Comparison of ENCODE assay signal across 25 cellular contexts in genomic region chr11:65537296-65537597, GRCh38. TPM values are rescaled to one million over a fixed set of nuclear protein-coding genes. Genes with fewer than 3 reads are reported as not detected.
DNase-seq lines count a peak whose midpoint lies in the region; ATAC-seq, FAIRE-seq and TF ChIP-seq lines count a peak whose summit lies in the region.
"Had no signal": no experiment of that assay in that cellular context is flagged by ENCODE, and none has a peak within 500 bp of the region (broad histone marks: within the 10 kb centered on the region; RNA-seq: fewer than 3 reads in every experiment).

No MANE protein-coding gene starts in this region.

- no peak for ATAC-seq in CD4-positive, CD25-positive, alpha-beta regulatory T cell (ENCODE audit: low read depth in 2 of 2)
- no peak for ATAC-seq in IMR-90 (ENCODE audit: low read depth)
- no peak for ATAC-seq in stimulated activated memory B cell treated with anti-CD40 and anti-IgM and Interleukin-4, amounts not matched to agents 10 μg/mL and 1 μg/mL and 100 μg/mL, for 72 hours
- no peak for ATAC-seq in HG02840 (IDR thresholded peaks at IDR 0.05; ENCODE audit: low FRiP score, unreplicated experiment)
- no peak for ATAC-seq in HG02623 (IDR thresholded peaks at IDR 0.05; ENCODE audit: unreplicated experiment)
- ATAC-seq: body of pancreas, left lobe of liver, upper lobe of right lung had no signal

- DNase-seq in CD4-positive, CD25-positive, alpha-beta regulatory T cell = no peak
- no peak for DNase-seq in IMR-90
- DNase-seq in H1 (ENCODE audit: low read depth in 1 of 2, low spot score in 2 of 2) = no peak
- no peak for DNase-seq in cardiac septum (ENCODE audit: low spot score)
- DNase-seq: activated naive CD4-positive, alpha-beta T cell; activated T-cell treated with anti-CD3 and anti-CD28 coated beads, Interleukin-2, amount 50 U/mL, for 1 hour; body of pancreas; DMS53; GOT3; KG1; MG63; NCI-H1417 treated with DMSO at 0.1 percent for 48 hours; NCI-H2081; NCI-H226; nucleus accumbens; small intestine; stimulated activated CD4-positive, alpha-beta T cell treated with anti-CD3 and anti-CD28 coated beads, Interleukin-1b, Interleukin-23, amount 100 ng/mL, for 48 hours; upper lobe of right lung had no signal

- TF ChIP-seq RAD21 in IMR-90 (IDR thresholded peaks at IDR 0.05; ENCODE audit: low read length) (no peak), H1 (IDR thresholded peaks at IDR 0.05 in 1 of 2, conservative IDR thresholded peaks at IDR 0.05 in 1 of 2; ENCODE audit: low read depth in 2 of 2, low read length in 2 of 2) (no peak)

- H4K20me1 ChIP-seq in IMR-90 (ENCODE audit: insufficient read depth, low read length) = peaks cover 20% of the 10 kb centered on the region
- peaks cover 3 to 19% of the 10 kb centered on the region in 2 experiments for H4K20me1 ChIP-seq in H1 (replicated peaks in 1 of 2; ENCODE audit: control insufficient read depth in 1 of 2, insufficient read depth in 2 of 2, low read length in 2 of 2)

- peak overlapping the region; percentile 72 for H2AK9ac ChIP-seq in IMR-90 (replicated peaks; ENCODE audit: low read depth, low read length, poor library complexity)

- in situ Hi-C loops in IMR-90 (cut with MboI; ENCODE audit: low sequenced_read_pairs) = no loop called here

- H3K79me1 ChIP-seq in IMR-90 (ENCODE audit: low read depth in 1 of 2, low read length in 2 of 2) (peaks cover 0 to 25% of the 10 kb centered on the region in 2 experiments), H1 (ENCODE audit: low read depth, low read length) (no peaks in the 10 kb centered on the region)

- H2BK20ac ChIP-seq in IMR-90 (ENCODE audit: low read depth, low read length) (no peak overlapping the region), H1 (ENCODE audit: low read length) (no peak overlapping the region)

- WGBS in IMR-90 (ENCODE audit: extremely low coverage in 2 of 2, insufficient read length in 1 of 2), 2 experiments = 100% methylated on average over 1 of the region's 2 CpGs; no CpG with 5 or more reads in 1 of the 2 experiments
- 79% methylated on average over 2 of the region's 2 CpGs; no CpG with 5 or more reads in 1 of the 2 experiments for WGBS in H1 (ENCODE audit: extremely low coverage in 1 of 2, insufficient coverage in 1 of 2, insufficient read length in 1 of 2, insufficient replicate concordance in 2 of 2, low coverage in 1 of 2, low lambda C conversion rate in 2 of 2, missing lambda C conversion rate in 1 of 2), 2 experiments

- H3K4me1 Mint-ChIP-seq in CD4-positive, CD25-positive, alpha-beta regulatory T cell = peaks cover 0 to 23% (median 8%) of the 10 kb centered on the region in 4 donors
- H3K4me1 Mint-ChIP-seq in stimulated activated memory B cell treated with anti-CD40 and anti-IgM and Interleukin-4, amounts not matched to agents 10 μg/mL and 1 μg/mL and 100 μg/mL, for 72 hours = peaks cover 27% of the 10 kb centered on the region

- peaks cover 22% of the 10 kb centered on the region for H3K36me3 ChIP-seq in CD4-positive, CD25-positive, alpha-beta regulatory T cell (ENCODE audit: control insufficient read depth, insufficient read depth, low read length)
- H3K36me3 ChIP-seq in IMR-90 (ENCODE audit: control insufficient read depth, insufficient read depth, low read length) = peaks cover 58% of the 10 kb centered on the region
- peaks cover 5 to 12% (median 7%) of the 10 kb centered on the region in 4 experiments for H3K36me3 ChIP-seq in H1 (ENCODE audit: control insufficient read depth in 2 of 4, insufficient read depth in 4 of 4, low read length in 3 of 4)

- H4K91ac ChIP-seq in IMR-90 (ENCODE audit: insufficient read depth, low read depth, low read length) = no peak overlapping the region
- no peak overlapping the region for H4K91ac ChIP-seq in H1 (replicated peaks; ENCODE audit: insufficient read length, low read length)

- no peak overlapping the region for H3K4me3 ChIP-seq in CD4-positive, CD25-positive, alpha-beta regulatory T cell (ENCODE audit: low read depth, low read length)
- H3K4me3 ChIP-seq in IMR-90 (ENCODE audit: insufficient read depth, low read depth, low read length) (no peak overlapping the region), H1 (ENCODE audit: extremely low read depth in 1 of 4, insufficient read depth in 2 of 4, low read depth in 3 of 4, low read length in 4 of 4) (no peak overlapping the region)
- H3K4me3 ChIP-seq: body of pancreas, MG63, SJCRH30, upper lobe of right lung had no signal

- no peak overlapping the region for H2BK120ac ChIP-seq in IMR-90 (ENCODE audit: low read depth, low read length)
- H2BK120ac ChIP-seq in H1 (replicated peaks; ENCODE audit: low read depth, low read length) = no peak overlapping the region

- H2BK12ac ChIP-seq in H1 (ENCODE audit: low read depth, low read length) = no peak overlapping the region

- H3K27ac ChIP-seq in CD4-positive, CD25-positive, alpha-beta regulatory T cell (ENCODE audit: insufficient read depth, low read length, poor library complexity, severe bottlenecking) = no peak overlapping the region
- H3K27ac ChIP-seq in IMR-90 (ENCODE audit: insufficient read depth, low read length) = no peak overlapping the region
- no peak overlapping the region for H3K27ac ChIP-seq in H1 (ENCODE audit: low read depth, low read length)
- H3K27ac ChIP-seq: SJCRH30, upper lobe of right lung had no signal

- peaks cover 15% of the 10 kb centered on the region for H3K23me2 ChIP-seq in H1 (ENCODE audit: low read depth, low read length)

- no peak overlapping the region for H3K27ac Mint-ChIP-seq in CD4-positive, CD25-positive, alpha-beta regulatory T cell
- H3K27ac Mint-ChIP-seq in stimulated activated memory B cell treated with anti-CD40 and anti-IgM and Interleukin-4, amounts not matched to agents 10 μg/mL and 1 μg/mL and 100 μg/mL, for 72 hours = peak overlapping the region; percentile 34

- H3K36me3 Mint-ChIP-seq in CD4-positive, CD25-positive, alpha-beta regulatory T cell = no peaks in the 10 kb centered on the region
- peaks cover 38% of the 10 kb centered on the region for H3K36me3 Mint-ChIP-seq in stimulated activated memory B cell treated with anti-CD40 and anti-IgM and Interleukin-4, amounts not matched to agents 10 μg/mL and 1 μg/mL and 100 μg/mL, for 72 hours

- H3K4me2 ChIP-seq in IMR-90 (ENCODE audit: low read depth, low read length) = no peak overlapping the region
- H3K4me2 ChIP-seq in H1 (ENCODE audit: insufficient read depth in 1 of 2, low read depth in 2 of 2, low read length in 2 of 2) = no peak overlapping the region

- H3K9ac ChIP-seq in IMR-90 (ENCODE audit: low read depth, low read length) (no peak overlapping the region), H1 (replicated peaks in 1 of 4; ENCODE audit: extremely low read depth in 1 of 4, low read depth in 3 of 4, low read length in 3 of 4) (no peak overlapping the region)

- H3K56ac ChIP-seq in IMR-90 (ENCODE audit: extremely low read depth, insufficient read depth, low read length) (no peak overlapping the region), H1 (replicated peaks; ENCODE audit: insufficient read length, low read depth, low read length) (no peak overlapping the region)

- no peak for TF ChIP-seq EP300 in H1 (IDR thresholded peaks at IDR 0.05; ENCODE audit: borderline replicate concordance in 1 of 2, low read depth in 2 of 2, low read length in 2 of 2)

- H3K27me3 Mint-ChIP-seq in CD4-positive, CD25-positive, alpha-beta regulatory T cell = no peaks in the 10 kb centered on the region
- H3K27me3 Mint-ChIP-seq in stimulated activated memory B cell treated with anti-CD40 and anti-IgM and Interleukin-4, amounts not matched to agents 10 μg/mL and 1 μg/mL and 100 μg/mL, for 72 hours = no peaks in the 10 kb centered on the region
- H3K27me3 Mint-ChIP-seq: memory B cell had no signal

- no TSS peak for BruUV-seq in IMR-90 (replicated peaks; lab: Mats Ljungman, UMichigan)

- H2AFZ ChIP-seq in IMR-90 (replicated peaks; ENCODE audit: low read length, poor library complexity) (peak overlapping the region; percentile 37), H1 (ENCODE audit: low read length) (no peak overlapping the region)

- H3K79me2 ChIP-seq in H1 (ENCODE audit: control insufficient read depth in 1 of 2, insufficient read depth in 2 of 2, low read length in 2 of 2) = no peaks in the 10 kb centered on the region

- no peak overlapping the region for H4K5ac ChIP-seq in IMR-90 (ENCODE audit: low read depth, low read length)
- no peak overlapping the region for H4K5ac ChIP-seq in H1 (ENCODE audit: insufficient read length, low read depth, low read length)

- H3K27me3 ChIP-seq in CD4-positive, CD25-positive, alpha-beta regulatory T cell (ENCODE audit: control insufficient read depth, insufficient read depth, low read length) = no peaks in the 10 kb centered on the region
- H3K27me3 ChIP-seq in IMR-90 (ENCODE audit: control insufficient read depth, insufficient read depth, low read length) (no peaks in the 10 kb centered on the region), H1 (replicated peaks in 1 of 4; ENCODE audit: control insufficient read depth in 3 of 4, extremely low read depth in 1 of 4, insufficient read depth in 3 of 4, low read length in 3 of 4) (peaks cover 0 to 24% (median 13%) of the 10 kb centered on the region in 4 experiments; a peak in 6 of 7 replicates)
- H3K27me3 ChIP-seq: body of pancreas, MG63, SJCRH30, upper lobe of right lung had no signal

- H3K23ac ChIP-seq in IMR-90 (ENCODE audit: low read depth, low read length) (no peak overlapping the region), H1 (ENCODE audit: insufficient read length) (no peak overlapping the region)

- POLR2A ChIA-PET in IMR-90 (lab: Charles Lee; ENCODE audit: unreplicated experiment) = no interaction called here
- POLR2A ChIA-PET in H1 (lab: Charles Lee; ENCODE audit: partially characterized antibody) = interaction anchor here (0.6 to 5.2 kb wide), 5 partner anchors 10 to 251 kb away, joined by 4 to 62 read pairs (median 10); partner anchors contain the start of genes FAM89B and SCYL1

- H3K4me3 Mint-ChIP-seq in CD4-positive, CD25-positive, alpha-beta regulatory T cell = peak overlapping the region in 3 of 4 donors; percentile 51 to 70 (median 69)
- no peak overlapping the region for H3K4me3 Mint-ChIP-seq in stimulated activated memory B cell treated with anti-CD40 and anti-IgM and Interleukin-4, amounts not matched to agents 10 μg/mL and 1 μg/mL and 100 μg/mL, for 72 hours

- intact Hi-C loops in IMR-90 (cut with micrococcal nuclease) (no loop called here), cardiac septum (cut with DNase I) (no loop called here)

- H2AK5ac ChIP-seq in IMR-90 (ENCODE audit: low read depth, low read length) (no peak overlapping the region), H1 (ENCODE audit: low read depth, low read length) (no peak overlapping the region)

- dilution Hi-C loops in IMR-90 (cut with HindIII; ENCODE audit: low sequenced_read_pairs, unreplicated experiment) = no loop called here

- no peaks in the 10 kb centered on the region for H3K9me3 Mint-ChIP-seq in CD4-positive, CD25-positive, alpha-beta regulatory T cell
- H3K9me3 Mint-ChIP-seq in stimulated activated memory B cell treated with anti-CD40 and anti-IgM and Interleukin-4, amounts not matched to agents 10 μg/mL and 1 μg/mL and 100 μg/mL, for 72 hours = no peaks in the 10 kb centered on the region
- H3K9me3 Mint-ChIP-seq: memory B cell had no signal

- H3K18ac ChIP-seq in IMR-90 (ENCODE audit: low read depth, low read length) (no peak overlapping the region), H1 (ENCODE audit: extremely low read depth, low read length) (no peak overlapping the region)

- peaks cover 8% of the 10 kb centered on the region; the same call in 1 of the 2 replicates for H3K9me1 ChIP-seq in IMR-90 (ENCODE audit: insufficient read depth, low read length)

- TF ChIP-seq CTCF in IMR-90 (conservative IDR thresholded peaks at IDR 0.05; ENCODE audit: low read depth, low read length) (no peak), H1 (IDR thresholded peaks at IDR 0.05; ENCODE audit: control extremely low read depth in 1 of 3, insufficient read depth in 1 of 3, low read depth in 1 of 3, low read length in 3 of 3) (no peak)

- H3K4ac ChIP-seq in IMR-90 (ENCODE audit: low read depth, low read length) (no peak overlapping the region), H1 (replicated peaks; ENCODE audit: insufficient read length, low read depth, low read length) (no peak overlapping the region)

- no peak for FAIRE-seq in H1 (lab: Jason Lieb, UNC)
- FAIRE-seq: RCC 7860, small intestine had no signal

- CTCF ChIA-PET in IMR-90 (lab: Yijun Ruan, JAX) = no interaction called here
- CTCF ChIA-PET in H1 (lab: Charles Lee; ENCODE audit: partially characterized antibody) = interaction anchor here (0.5 to 6.4 kb wide), 8 partner anchors 12 to 826 kb away, joined by 3 to 108 read pairs (median 4); partner anchors contain the start of gene SCYL1

- no peak overlapping the region for H2BK5ac ChIP-seq in IMR-90 (ENCODE audit: low read depth, low read length, poor library complexity, severe bottlenecking)
- no peak overlapping the region for H2BK5ac ChIP-seq in H1 (ENCODE audit: low read depth, low read length)

- no peak overlapping the region for H3K14ac ChIP-seq in IMR-90 (replicated peaks; ENCODE audit: low read depth, low read length)
- no peak overlapping the region for H3K14ac ChIP-seq in H1 (ENCODE audit: insufficient read length)

- TF ChIP-seq POLR2A in IMR-90 (IDR thresholded peaks at IDR 0.05; ENCODE audit: low read depth, low read length) (no peak), H1 (IDR thresholded peaks at IDR 0.05; ENCODE audit: control extremely low read depth in 1 of 2, low read depth in 2 of 2, low read length in 2 of 2) (no peak)

- H4K8ac ChIP-seq in IMR-90 (ENCODE audit: low read depth in 2 of 2, low read length in 2 of 2) (no peak overlapping the region), H1 (ENCODE audit: extremely low read depth, insufficient read depth, low read length) (peak overlapping the region; percentile 75; the same call in 1 of the 2 replicates)

- peaks cover 18% of the 10 kb centered on the region for H3K4me1 ChIP-seq in CD4-positive, CD25-positive, alpha-beta regulatory T cell (ENCODE audit: control insufficient read depth, insufficient read depth, low read length, poor library complexity, severe bottlenecking)
- peaks cover 5% of the 10 kb centered on the region; the same call in 1 of the 2 replicates for H3K4me1 ChIP-seq in IMR-90 (ENCODE audit: control insufficient read depth, insufficient read depth, low read length)
- H3K4me1 ChIP-seq in H1 (replicated peaks in 1 of 4; ENCODE audit: control insufficient read depth in 3 of 4, insufficient read depth in 4 of 4, low read length in 3 of 4) = peaks cover 0 to 9% (median 1%) of the 10 kb centered on the region in 4 experiments; a peak in 5 of 7 replicates

- H3K9me3 ChIP-seq in CD4-positive, CD25-positive, alpha-beta regulatory T cell (ENCODE audit: control insufficient read depth in 2 of 2, low read length in 2 of 2) = no peaks in the 10 kb centered on the region
- H3K9me3 ChIP-seq in IMR-90 (ENCODE audit: control insufficient read depth, insufficient read depth, low read length) (no peaks in the 10 kb centered on the region), H1 (ENCODE audit: insufficient read depth in 2 of 2, low read depth in 1 of 2, low read length in 1 of 2) (no peaks in the 10 kb centered on the region)
- H3K9me3 ChIP-seq: body of pancreas, MG63, SJCRH30, upper lobe of right lung had no signal

- H2BK15ac ChIP-seq in IMR-90 (ENCODE audit: low read depth, low read length) = no peak overlapping the region
- no peak overlapping the region for H2BK15ac ChIP-seq in H1 (ENCODE audit: low read length)

RNA-seq across cellular contexts. Expression of gene SCYL1, which starts 12.4 kb away (rescaled TPM):
- total RNA-seq in CD4-positive, CD25-positive, alpha-beta regulatory T cell = 59.0 TPM
- 10 to 100 TPM; 24.3 to 31.2 (median 29.0) TPM for polyA plus RNA-seq in CD4-positive, CD25-positive, alpha-beta regulatory T cell
- 95.8 and 96.4 TPM in 2 replicates for total RNA-seq in IMR-90 (2012; rRNA removed)
- 150 and 172 TPM in 2 replicates for polyA plus RNA-seq in IMR-90 (2012; rRNA removed)
- 166 and 172 TPM in 2 replicates for polyA plus RNA-seq in IMR-90 (2012; cell fraction: cytosol; rRNA removed)
- 173 and 359 TPM in 2 replicates for polyA plus RNA-seq in IMR-90 (2012; cell fraction: nucleus; rRNA removed; ENCODE audit: low replicate concordance)
- 59.4 and 59.8 TPM in 2 replicates for total RNA-seq in H1 (2021; fragmentation: NEBNext Ultra II Directional; extraction: Animal tissue kit (Norgen Biotek cat#: 25700))
- polyA plus RNA-seq in H1 (2011; rRNA removed) = 77.7 and 111 TPM in 2 replicates
- 81.5 TPM for polyA plus RNA-seq in H1 (2011; cell fraction: cytosol; rRNA removed)
- 125 TPM for polyA plus RNA-seq in H1 (2011; cell fraction: nucleus; rRNA removed)
- polyA plus RNA-seq in H1 (2012, experiment 1 of 2) = 25.2 to 54.4 TPM (median 48.4 TPM) in 4 replicates
- 47.9 TPM for polyA plus RNA-seq in H1 (2012, experiment 2 of 2)
- polyA plus RNA-seq in H1 (2013, experiment 1 of 2) = 44.5 TPM
- 50.1 TPM for polyA plus RNA-seq in H1 (2013, experiment 2 of 2)
- 40.4 and 48.7 TPM in 2 replicates for polyA minus RNA-seq in H1 (2011; rRNA and poly(A)+ RNA removed)
- polyA minus RNA-seq in H1 (2011; cell fraction: cytosol; rRNA and poly(A)+ RNA removed) = 40.9 TPM
- polyA minus RNA-seq in H1 (2011; cell fraction: nucleus; rRNA and poly(A)+ RNA removed) = 32.2 TPM
- 60.2 TPM for total RNA-seq in cardiac septum

RNA-seq across cellular contexts. Expression of gene LTBP3, which starts 20.9 kb away (rescaled TPM):
- total RNA-seq in CD4-positive, CD25-positive, alpha-beta regulatory T cell = 132 TPM
- 10 to 100 TPM in 2 of 4 donors, 1 to 10 TPM in 2; 9.2 to 15.0 (median 11.9) TPM for polyA plus RNA-seq in CD4-positive, CD25-positive, alpha-beta regulatory T cell
- total RNA-seq in IMR-90 (2012; rRNA removed) = 6.6 and 8.3 TPM in 2 replicates
- polyA plus RNA-seq in IMR-90 (2012; rRNA removed) = 145 and 216 TPM in 2 replicates
- polyA plus RNA-seq in IMR-90 (2012; cell fraction: cytosol; rRNA removed) = 229 and 255 TPM in 2 replicates
- 685 and 1,572 TPM in 2 replicates for polyA plus RNA-seq in IMR-90 (2012; cell fraction: nucleus; rRNA removed; ENCODE audit: low replicate concordance)
- 12.8 and 15.3 TPM in 2 replicates for total RNA-seq in H1 (2021; fragmentation: NEBNext Ultra II Directional; extraction: Animal tissue kit (Norgen Biotek cat#: 25700))
- 17.8 and 25.2 TPM in 2 replicates for polyA plus RNA-seq in H1 (2011; rRNA removed)
- 16.0 TPM for polyA plus RNA-seq in H1 (2011; cell fraction: cytosol; rRNA removed)
- 71.4 TPM for polyA plus RNA-seq in H1 (2011; cell fraction: nucleus; rRNA removed)
- 7.7 to 16.8 TPM (median 14.8 TPM) in 4 replicates for polyA plus RNA-seq in H1 (2012, experiment 1 of 2)
- polyA plus RNA-seq in H1 (2012, experiment 2 of 2) = 7.9 TPM
- 19.0 TPM for polyA plus RNA-seq in H1 (2013, experiment 1 of 2)
- 16.9 TPM for polyA plus RNA-seq in H1 (2013, experiment 2 of 2)
- polyA minus RNA-seq in H1 (2011; rRNA and poly(A)+ RNA removed) = 2.7 and 4.8 TPM in 2 replicates
- polyA minus RNA-seq in H1 (2011; cell fraction: cytosol; rRNA and poly(A)+ RNA removed) = 10.1 TPM
- 15.4 TPM for polyA minus RNA-seq in H1 (2011; cell fraction: nucleus; rRNA and poly(A)+ RNA removed)
- 148 TPM for total RNA-seq in cardiac septum

RNA-seq across cellular contexts. Expression of gene ZNRD2, which starts 33.0 kb away (rescaled TPM):
- 34.6 TPM for total RNA-seq in CD4-positive, CD25-positive, alpha-beta regulatory T cell
- polyA plus RNA-seq in CD4-positive, CD25-positive, alpha-beta regulatory T cell = 10 to 100 TPM; 64.6 to 84.7 (median 73.1) TPM
- total RNA-seq in IMR-90 (2012; rRNA removed) = 69.7 and 75.6 TPM in 2 replicates
- 90.3 and 113 TPM in 2 replicates for polyA plus RNA-seq in IMR-90 (2012; rRNA removed)
- polyA plus RNA-seq in IMR-90 (2012; cell fraction: cytosol; rRNA removed) = 68.6 and 112 TPM in 2 replicates
- 56.1 and 132 TPM in 2 replicates for polyA plus RNA-seq in IMR-90 (2012; cell fraction: nucleus; rRNA removed; ENCODE audit: low replicate concordance)
- 53.4 and 56.1 TPM in 2 replicates for total RNA-seq in H1 (2021; fragmentation: NEBNext Ultra II Directional; extraction: Animal tissue kit (Norgen Biotek cat#: 25700))
- 125 and 148 TPM in 2 replicates for polyA plus RNA-seq in H1 (2011; rRNA removed)
- 91.1 TPM for polyA plus RNA-seq in H1 (2011; cell fraction: cytosol; rRNA removed)
- 91.2 TPM for polyA plus RNA-seq in H1 (2011; cell fraction: nucleus; rRNA removed)
- polyA plus RNA-seq in H1 (2012, experiment 1 of 2) = 84.9 to 91.1 TPM (median 88.1 TPM) in 4 replicates
- polyA plus RNA-seq in H1 (2012, experiment 2 of 2) = 128 TPM
- 85.3 TPM for polyA plus RNA-seq in H1 (2013, experiment 1 of 2)
- polyA plus RNA-seq in H1 (2013, experiment 2 of 2) = 89.8 TPM
- 11.7 and 17.5 TPM in 2 replicates for polyA minus RNA-seq in H1 (2011; rRNA and poly(A)+ RNA removed)
- 25.8 TPM for polyA minus RNA-seq in H1 (2011; cell fraction: cytosol; rRNA and poly(A)+ RNA removed)
- 52.9 TPM for polyA minus RNA-seq in H1 (2011; cell fraction: nucleus; rRNA and poly(A)+ RNA removed)
- 28.3 TPM for total RNA-seq in cardiac septum

RNA-seq across cellular contexts. Expression of gene FAM89B, which starts 35.1 kb away (rescaled TPM):
- total RNA-seq in CD4-positive, CD25-positive, alpha-beta regulatory T cell = 49.4 TPM
- 100 to 1,000 TPM in 3 of 4 donors, 10 to 100 TPM in 1; 77.1 to 158 (median 115) TPM for polyA plus RNA-seq in CD4-positive, CD25-positive, alpha-beta regulatory T cell
- 12.0 and 14.2 TPM in 2 replicates for total RNA-seq in IMR-90 (2012; rRNA removed)
- 65.5 and 86.6 TPM in 2 replicates for polyA plus RNA-seq in IMR-90 (2012; rRNA removed)
- polyA plus RNA-seq in IMR-90 (2012; cell fraction: cytosol; rRNA removed) = 20.7 and 84.1 TPM in 2 replicates
- 26.4 and 80.1 TPM in 2 replicates for polyA plus RNA-seq in IMR-90 (2012; cell fraction: nucleus; rRNA removed; ENCODE audit: low replicate concordance)
- 15.8 and 17.6 TPM in 2 replicates for total RNA-seq in H1 (2021; fragmentation: NEBNext Ultra II Directional; extraction: Animal tissue kit (Norgen Biotek cat#: 25700))
- polyA plus RNA-seq in H1 (2011; rRNA removed) = 32.4 and 39.2 TPM in 2 replicates
- 21.2 TPM for polyA plus RNA-seq in H1 (2011; cell fraction: cytosol; rRNA removed)
- polyA plus RNA-seq in H1 (2011; cell fraction: nucleus; rRNA removed) = 30.1 TPM
- 11.0 to 14.3 TPM (median 11.7 TPM) in 4 replicates for polyA plus RNA-seq in H1 (2012, experiment 1 of 2)
- 14.5 TPM for polyA plus RNA-seq in H1 (2012, experiment 2 of 2)
- polyA plus RNA-seq in H1 (2013, experiment 1 of 2) = 16.9 TPM
- 17.1 TPM for polyA plus RNA-seq in H1 (2013, experiment 2 of 2)
- polyA minus RNA-seq in H1 (2011; rRNA and poly(A)+ RNA removed) = 5.8 and 6.0 TPM in 2 replicates
- polyA minus RNA-seq in H1 (2011; cell fraction: cytosol; rRNA and poly(A)+ RNA removed) = 6.2 TPM
- polyA minus RNA-seq in H1 (2011; cell fraction: nucleus; rRNA and poly(A)+ RNA removed) = 17.7 TPM
- total RNA-seq in cardiac septum = 47.4 TPM

RNA-seq across cellular contexts. Expression of gene MALAT1, which starts 38.4 kb away (rescaled TPM):
- 36,047 TPM for total RNA-seq in CD4-positive, CD25-positive, alpha-beta regulatory T cell
- polyA plus RNA-seq in CD4-positive, CD25-positive, alpha-beta regulatory T cell = 1,000 to 10,000 TPM; 2,329 to 3,603 (median 2,794) TPM
- total RNA-seq in IMR-90 (2012; rRNA removed) (3,569 and 5,244 TPM in 2 replicates), cardiac septum (9,850 TPM)
- polyA plus RNA-seq in IMR-90 (2012; rRNA removed) (430 and 636 TPM in 2 replicates), H1 (2011; rRNA removed) (115 and 138 TPM in 2 replicates)
- 4.7 and 16.7 TPM in 2 replicates for polyA plus RNA-seq in IMR-90 (2012; cell fraction: cytosol; rRNA removed)
- polyA plus RNA-seq in IMR-90 (2012; cell fraction: nucleus; rRNA removed; ENCODE audit: low replicate concordance) = 481 and 5,232 TPM in 2 replicates
- total RNA-seq in H1 (2021; fragmentation: NEBNext Ultra II Directional; extraction: Animal tissue kit (Norgen Biotek cat#: 25700)) = 911 and 984 TPM in 2 replicates
- polyA plus RNA-seq in H1 (2011; cell fraction: cytosol; rRNA removed) = 212 TPM
- polyA plus RNA-seq in H1 (2011; cell fraction: nucleus; rRNA removed) = 619 TPM
- polyA plus RNA-seq in H1 (2012, experiment 1 of 2) = 175 to 282 TPM (median 222 TPM) in 4 replicates
- polyA plus RNA-seq in H1 (2012, experiment 2 of 2) = 15.8 TPM
- 300 TPM for polyA plus RNA-seq in H1 (2013, experiment 1 of 2)
- polyA plus RNA-seq in H1 (2013, experiment 2 of 2) = 230 TPM
- 1,379 and 1,792 TPM in 2 replicates for polyA minus RNA-seq in H1 (2011; rRNA and poly(A)+ RNA removed)
- polyA minus RNA-seq in H1 (2011; cell fraction: cytosol; rRNA and poly(A)+ RNA removed) = 1,548 TPM
- 4,417 TPM for polyA minus RNA-seq in H1 (2011; cell fraction: nucleus; rRNA and poly(A)+ RNA removed)
